ENCODE assay signal across 8 cellular contexts in genomic region chr2:200406379-200406778, GRCh38.
DNase-seq lines count a peak whose midpoint lies in the region; ATAC-seq, FAIRE-seq and TF ChIP-seq lines count a peak whose summit lies in the region.

No MANE protein-coding gene starts in this region.

- TF ChIP-seq CTCF in hepatocyte (IDR thresholded peaks at IDR 0.05; ENCODE audit: poor library complexity): no peak

- peaks cover 42% of the 10 kb centered on the region for H3K4me1 ChIP-seq in hepatocyte (ENCODE audit: insufficient read depth)

- no peaks in the 10 kb centered on the region for H3K9me3 ChIP-seq in hepatocyte (ENCODE audit: low read depth)

- H3K27ac Mint-ChIP-seq in stimulated activated effector memory CD8-positive, alpha-beta T cell treated with anti-CD3 and anti-CD28 coated beads, Interleukin-12 subunit alpha, Interleukin-12 subunit beta, amount 100 ng/mL, for 72 hours: no peak overlapping the region

- no peak for FAIRE-seq in RCC 7860 (lab: Jason Lieb, UNC)

- H3K27me3 ChIP-seq in hepatocyte: no peaks in the 10 kb centered on the region

- H2AFZ ChIP-seq in hepatocyte: no peak overlapping the region

- no peak overlapping the region for H3K4me3 Mint-ChIP-seq in stimulated activated effector memory CD8-positive, alpha-beta T cell treated with anti-CD3 and anti-CD28 coated beads, Interleukin-12 subunit alpha, Interleukin-12 subunit beta, amount 100 ng/mL, for 72 hours

- in situ Hi-C loops in ACHN (cut with HindIII; ENCODE audit: low pct_ligation_motif_present, low pct_unique_long_range_greater_than_20kb, low sequenced_read_pairs): no loop called here

- peak; percentile 38 for DNase-seq in ACHN
- DNase-seq in RCC 7860 (ENCODE audit: low spot score): peak; percentile 41
- DNase-seq in hepatocyte (ENCODE audit: low spot score): no peak
- no peak for DNase-seq in NCI-H526 treated with DMSO at 0.1 percent for 48 hours (lab: John Stamatoyannopoulos, UW)
- DNase-seq in NCI-H446 (lab: John Stamatoyannopoulos, UW): no peak
- DNase-seq in stimulated activated effector memory CD8-positive, alpha-beta T cell treated with anti-CD3 and anti-CD28 coated beads, Interleukin-12 subunit alpha, Interleukin-12 subunit beta, amount 100 ng/mL, for 72 hours (ENCODE audit: low spot score in 2 of 2): no peak

- H3K79me2 ChIP-seq in hepatocyte: peaks cover 65% of the 10 kb centered on the region

- WGBS in hepatocyte (ENCODE audit: low lambda C conversion rate, missing lambda C conversion rate): 68% methylated on average over 2 of the region's 2 CpGs

- peak overlapping the region; percentile 76 for H3K27ac ChIP-seq in hepatocyte

- H3K36me3 ChIP-seq in hepatocyte (replicated peaks; ENCODE audit: insufficient read depth, low read depth): no peaks in the 10 kb centered on the region

- H3K9me3 Mint-ChIP-seq in stimulated activated effector memory CD8-positive, alpha-beta T cell treated with anti-CD3 and anti-CD28 coated beads, Interleukin-12 subunit alpha, Interleukin-12 subunit beta, amount 100 ng/mL, for 72 hours: no peaks in the 10 kb centered on the region

- no peaks in the 10 kb centered on the region for H3K9me2 ChIP-seq in hepatocyte (replicated peaks; ENCODE audit: insufficient read depth)

- ATAC-seq in GM21737 (IDR thresholded peaks at IDR 0.05; ENCODE audit: unreplicated experiment) (peak; percentile 65), HG02885 (IDR thresholded peaks at IDR 0.05; ENCODE audit: poor library complexity, unreplicated experiment) (no peak)
- ATAC-seq in stimulated activated effector memory CD8-positive, alpha-beta T cell treated with anti-CD3 and anti-CD28 coated beads, Interleukin-12 subunit alpha, Interleukin-12 subunit beta, amount 100 ng/mL, for 72 hours: no peak

- no peaks in the 10 kb centered on the region for H4K20me1 ChIP-seq in hepatocyte (ENCODE audit: insufficient read depth, poor library complexity, severe bottlenecking)

- H3K36me3 Mint-ChIP-seq in stimulated activated effector memory CD8-positive, alpha-beta T cell treated with anti-CD3 and anti-CD28 coated beads, Interleukin-12 subunit alpha, Interleukin-12 subunit beta, amount 100 ng/mL, for 72 hours: no peaks in the 10 kb centered on the region

- no peak overlapping the region for H3K4me3 ChIP-seq in hepatocyte

- peaks cover 24% of the 10 kb centered on the region for H3K4me1 Mint-ChIP-seq in stimulated activated effector memory CD8-positive, alpha-beta T cell treated with anti-CD3 and anti-CD28 coated beads, Interleukin-12 subunit alpha, Interleukin-12 subunit beta, amount 100 ng/mL, for 72 hours

- H3K4me2 ChIP-seq in hepatocyte: peak overlapping the region; percentile 32

Comparison
In these comparisons a context has a peak if more than half of its experiments do, and no peak if none do; other contexts are left out.
1. DNase-seq: peak in ACHN (single experiment) and RCC 7860 (single experiment); none in hepatocyte (single experiment), NCI-H526 treated with DMSO at 0.1 percent for 48 hours (single experiment), NCI-H446 (0 of 2) and stimulated activated effector memory CD8-positive, alpha-beta T cell treated with anti-CD3 and anti-CD28 coated beads, Interleukin-12 subunit alpha, Interleukin-12 subunit beta, amount 100 ng/mL, for 72 hours (0 of 2).